Comparison of ENCODE assay signal across 9 cellular contexts in genomic region chr15:33242165-33242564, GRCh38. TPM values are rescaled to one million over a fixed set of nuclear protein-coding genes. Genes with fewer than 3 reads are reported as not detected.
DNase-seq lines count a peak whose midpoint lies in the region; ATAC-seq and TF ChIP-seq lines count a peak whose summit lies in the region.
"Had no signal": no experiment of that assay in that cellular context is flagged by ENCODE, and none has a peak within 500 bp of the region (broad histone marks: within the 10 kb centered on the region; RNA-seq: fewer than 3 reads in every experiment).

No MANE protein-coding gene starts in this region.

- TF ChIP-seq CTCF in Calu3 (IDR thresholded peaks at IDR 0.05; ENCODE audit: unreplicated experiment) (no peak), breast epithelium (IDR thresholded peaks at IDR 0.05) (no peak), mesothelial cell of epicardium (IDR thresholded peaks at IDR 0.05; ENCODE audit: unreplicated experiment) (no peak)

- H3K4me1 Mint-ChIP-seq in Calu3 (ENCODE audit: low read depth, unreplicated experiment) (no peaks in the 10 kb centered on the region), mesothelial cell of epicardium (peaks cover 35% of the 10 kb centered on the region)

- DNase-seq in Calu3 (peak; percentile 3), HT-29 (ENCODE audit: low spot score) (peak; percentile 5), breast epithelium (ENCODE audit: low spot score in 2 of 2) (peak in 1 of 2 donors; percentile 50), mesothelial cell of epicardium (ENCODE audit: low spot score in 2 of 2, unreplicated experiment in 2 of 2) (no peak), middle frontal gyrus (ENCODE audit: extremely low spot score, low spot score) (no peak), OCI-M1 (lab: John Stamatoyannopoulos, UW) (no peak), NK-92 (lab: John Stamatoyannopoulos, UW; ENCODE audit: unreplicated experiment) (no peak)

- H3K4me1 ChIP-seq in breast epithelium: no peaks in the 10 kb centered on the region

- H3K36me3 Mint-ChIP-seq in Calu3 (ENCODE audit: insufficient read depth, unreplicated experiment): no peaks in the 10 kb centered on the region
- no peaks in the 10 kb centered on the region for H3K36me3 Mint-ChIP-seq in mesothelial cell of epicardium

- H3K9me3 ChIP-seq in breast epithelium: no peaks in the 10 kb centered on the region

- H3K36me3 ChIP-seq in breast epithelium: no peaks in the 10 kb centered on the region

- no TSS peak for BruUV-seq in Calu3 (replicated peaks; lab: Mats Ljungman, UMichigan)

- no peaks in the 10 kb centered on the region for H3K27me3 ChIP-seq in breast epithelium

- CTCF ChIA-PET in Calu3 (lab: Charles Lee): no interaction called here

- ATAC-seq in GM18520 (IDR thresholded peaks at IDR 0.05; ENCODE audit: unreplicated experiment): no peak

- peak overlapping the region; percentile 40 to 69 for H3K27ac ChIP-seq in breast epithelium
- H3K27ac ChIP-seq: VCaP had no signal

- peaks cover 6% of the 10 kb centered on the region for H3K27me3 Mint-ChIP-seq in Calu3 (ENCODE audit: unreplicated experiment)
- no peaks in the 10 kb centered on the region for H3K27me3 Mint-ChIP-seq in mesothelial cell of epicardium (ENCODE audit: low read depth)

- no peak for TF ChIP-seq POLR2A in breast epithelium (IDR thresholded peaks at IDR 0.05)

- intact Hi-C loops in Calu3 (cut with micrococcal nuclease; ENCODE audit: unreplicated experiment) (no loop called here), breast epithelium (cut with DNase I; ENCODE audit: low total_unique reads) (no loop called here)

- no peaks in the 10 kb centered on the region for H3K9me3 Mint-ChIP-seq in Calu3 (ENCODE audit: low read depth, unreplicated experiment)
- no peaks in the 10 kb centered on the region for H3K9me3 Mint-ChIP-seq in mesothelial cell of epicardium

- H3K4me3 ChIP-seq in breast epithelium: no peak overlapping the region

- no peak overlapping the region for H3K4me3 Mint-ChIP-seq in Calu3 (ENCODE audit: low read depth, unreplicated experiment)
- H3K4me3 Mint-ChIP-seq in mesothelial cell of epicardium: no peak overlapping the region

- no peak overlapping the region for H3K27ac Mint-ChIP-seq in Calu3 (ENCODE audit: unreplicated experiment)
- H3K27ac Mint-ChIP-seq in mesothelial cell of epicardium: peak overlapping the region; percentile 94

RNA-seq across cellular contexts. Expression of gene FMN1, which starts 47.7 kb away (rescaled TPM):
- 5.5 and 7.1 TPM in 2 replicates for total RNA-seq in Calu3 (2022)
- total RNA-seq in HT-29 (2014; rRNA removed; shearing (Covaris generic)): 9.4 and 11.5 TPM in 2 replicates
- 10 to 100 TPM; 33.1 to 56.8 (median 50.7) TPM for total RNA-seq in breast epithelium
- total RNA-seq in mesothelial cell of epicardium: 1.1 to 1.6 TPM (median 1.2 TPM) in 3 replicates

Comparison
In these comparisons a context has a peak if more than half of its experiments do, and no peak if none do; other contexts are left out.
1. DNase-seq: peak in Calu3 (single experiment) and HT-29 (single experiment); none in mesothelial cell of epicardium (0 of 2), middle frontal gyrus (single experiment), OCI-M1 (single experiment) and NK-92 (single experiment).